Comparison of ENCODE assay signal across 2 cellular contexts in genomic region chr21:35516292-35516691, GRCh38.
DNase-seq lines count a peak whose midpoint lies in the region; ATAC-seq, FAIRE-seq and TF ChIP-seq lines count a peak whose summit lies in the region.
"Not testable (repeated sequence)": the region's sequence is repeated elsewhere in the genome, so short reads cannot be mapped to it uniquely, and the experiment has no call there.

No MANE protein-coding gene starts in this region.

- intact Hi-C loops in K562 (cut with micrococcal nuclease): loop anchor here (10.0 kb wide), 1 partner anchor 329 kb away; no protein-coding TSS in a partner anchor

- not testable (repeated sequence) for H2AFZ ChIP-seq in K562 (ENCODE audit: low read depth, low read length)

- TF ChIP-seq EP300 in K562 (IDR thresholded peaks at IDR 0.05; ENCODE audit: low read length): not testable (repeated sequence)

- TF ChIP-seq POLR2A in K562 (conservative IDR thresholded peaks at IDR 0.05): not testable (repeated sequence)

- not testable (repeated sequence) for H3K4me1 ChIP-seq in HEK293 (ENCODE audit: control insufficient read depth, insufficient read depth, low read length); K562 (replicated peaks in 1 of 2; ENCODE audit: control insufficient read depth in 2 of 2, insufficient read depth in 2 of 2, low read length in 2 of 2)

- in situ Hi-C loops in K562 (cut with MboI): not testable (repeated sequence)

- not testable (repeated sequence) for H3K27me3 ChIP-seq in K562 (ENCODE audit: control insufficient read depth in 2 of 2, insufficient read depth in 2 of 2, low read length in 2 of 2)

- H3K9ac ChIP-seq in K562 (ENCODE audit: insufficient read depth in 1 of 2, low read depth in 2 of 2, low read length in 2 of 2): not testable (repeated sequence)

- FAIRE-seq in K562 (lab: Jason Lieb, UNC): not testable (repeated sequence)

- H3K4me3 ChIP-seq in HEK293 (ENCODE audit: low read depth, low read length); K562: not testable (repeated sequence)

- H4K20me1 ChIP-seq in K562 (replicated peaks; ENCODE audit: control insufficient read depth, insufficient read depth, low read length): not testable (repeated sequence)

- 33% methylated on average over 1 of the region's 2 CpGs for WGBS in K562 (ENCODE audit: insufficient coverage, low coverage, missing lambda C conversion rate)

- H3K27ac ChIP-seq in HEK293 (ENCODE audit: extremely low read depth, low read depth, low read length); K562 (ENCODE audit: extremely low read depth, low read depth, low read length): not testable (repeated sequence)

- H3K9me3 ChIP-seq in HEK293 (ENCODE audit: control insufficient read depth, insufficient read depth, low read depth, low read length); K562 (replicated peaks; ENCODE audit: control insufficient read depth, insufficient read depth, low read depth, low read length): not testable (repeated sequence)

- TF ChIP-seq CTCF in HEK293 (tag by site-specific recombination; IDR thresholded peaks at IDR 0.05); K562 (IDR thresholded peaks at IDR 0.05 in 2 of 3, conservative IDR thresholded peaks at IDR 0.05 in 1 of 3; ENCODE audit: insufficient read depth in 2 of 3, low read depth in 1 of 3, low read length in 3 of 3): not testable (repeated sequence)

- CTCF ChIA-PET in HEK293 (lab: Yijun Ruan, JAX); K562 (lab: Yijun Ruan, JAX; ENCODE audit: low intra/inter-chr PET ratio): not testable (repeated sequence)

- not testable (repeated sequence) for H3K4me2 ChIP-seq in K562 (ENCODE audit: insufficient read depth, low read length)

- not testable (repeated sequence) for ATAC-seq in K562

- H3K36me3 ChIP-seq in HEK293 (ENCODE audit: control insufficient read depth in 2 of 2, insufficient read depth in 1 of 2, low read length in 2 of 2); K562 (ENCODE audit: control insufficient read depth, insufficient read depth, low read length): not testable (repeated sequence)

- not testable (repeated sequence) for H3K79me2 ChIP-seq in K562 (ENCODE audit: control insufficient read depth, insufficient read depth, low read length)

- H3K9me1 ChIP-seq in K562 (ENCODE audit: control insufficient read depth, insufficient read depth, low read length): not testable (repeated sequence)

- TF ChIP-seq RAD21 in K562 (CRISPR knock-in tag; conservative IDR thresholded peaks at IDR 0.05 in 1 of 2, IDR thresholded peaks at IDR 0.05 in 1 of 2): not testable (repeated sequence)

- POLR2A ChIA-PET in HEK293 (lab: Yijun Ruan, JAX); K562 (lab: Yijun Ruan, JAX): not testable (repeated sequence)

- not testable (repeated sequence) for DNase-seq in K562 (ENCODE audit: extremely low read depth in 1 of 4, low spot score in 3 of 4)

- not testable (repeated sequence) for BruUV-seq in K562 (replicated peaks; lab: Mats Ljungman, UMichigan)

TF ChIP-seq in HEK293, 187 proteins besides CTCF, POLR2A, EP300 and RAD21:
- TF ChIP-seq ZNF184 (tag by site-specific recombination; IDR thresholded peaks at IDR 0.05): peak; percentile 96

TF ChIP-seq in K562, 482 proteins besides CTCF, POLR2A, EP300 and RAD21:
- TF ChIP-seq ZNF184 (CRISPR knock-in tag; IDR thresholded peaks at IDR 0.05): peak; percentile 62; the same call in 1 of the 2 replicates
TF ChIP-seq in K562: peak in this region for 1; not testable (repeated sequence) for 481.
